1 cellular context compared by ENCODE assay signal in genomic region chr12:4589941-4590340, GRCh38.
TF ChIP-seq lines count a peak whose summit lies in the region.

No MANE protein-coding gene starts in this region.

TF ChIP-seq in IMR-90, 13 proteins besides CTCF, POLR2A, EP300 and RAD21:
- no peak for TF ChIP-seq RFX5 (IDR thresholded peaks at IDR 0.05; ENCODE audit: low read depth, low read length)
- no peak for TF ChIP-seq CHD1 (IDR thresholded peaks at IDR 0.05; ENCODE audit: low read depth, low read length)
- no peak for TF ChIP-seq MAZ (IDR thresholded peaks at IDR 0.05; ENCODE audit: borderline replicate concordance, low read depth, low read length)
- TF ChIP-seq SMC3 (IDR thresholded peaks at IDR 0.05; ENCODE audit: low read depth, low read length), result no peak
- TF ChIP-seq ELK1 (IDR thresholded peaks at IDR 0.05; ENCODE audit: borderline replicate concordance, low read depth, low read length), result no peak
- no peak for TF ChIP-seq NFE2L2 (IDR thresholded peaks at IDR 0.05; ENCODE audit: low read depth, low read length)
